1 cellular context compared by ENCODE assay signal in genomic region chr1:24849653-24850295, GRCh38.
A peak's percentile ranks its signal among the peaks of the same experiment; 100 is the strongest.
TF ChIP-seq lines count a peak whose summit lies in the region.

No MANE protein-coding gene starts in this region.

TF ChIP-seq in HepG2, 621 proteins besides CTCF, POLR2A, EP300 and RAD21 (continued from another document):
- TF ChIP-seq PATZ1 (CRISPR knock-in tag; IDR thresholded peaks at IDR 0.05) (0 out of 2 replicates have a peak, but pooled peaks have one; percentile 32), KMT2B (CRISPR knock-in tag; IDR thresholded peaks at IDR 0.05) (no peak), ZBTB38 (CRISPR knock-in tag; IDR thresholded peaks at IDR 0.05) (0 out of 2 replicates have a peak, but pooled peaks have one; percentile 24), ZNF354B (CRISPR knock-in tag; IDR thresholded peaks at IDR 0.05) (no peak), HOXA9 (CRISPR knock-in tag; IDR thresholded peaks at IDR 0.05; ENCODE audit: borderline replicate concordance) (no peak), DBP (CRISPR knock-in tag; IDR thresholded peaks at IDR 0.05; ENCODE audit: not compliant biosample characterization) (no peak), PCBP1 (IDR thresholded peaks at IDR 0.05; ENCODE audit: borderline replicate concordance, low read depth, low read length) (no peak), SOX13 (IDR thresholded peaks at IDR 0.05) (no peak), SOX13 (CRISPR knock-in tag; conservative IDR thresholded peaks at IDR 0.05 in 1 of 2, IDR thresholded peaks at IDR 0.05 in 1 of 2) (no peak), KDM2A (CRISPR knock-in tag; IDR thresholded peaks at IDR 0.05; ENCODE audit: borderline replicate concordance, low read depth) (peak; percentile 44; the same call in 1 of the 2 replicates), RBM39 (IDR thresholded peaks at IDR 0.05; ENCODE audit: low read depth, low read length, poor library complexity, severe bottlenecking) (no peak), SRSF4 (IDR thresholded peaks at IDR 0.05; ENCODE audit: low read depth, low read length, poor library complexity, severe bottlenecking) (no peak), SMARCC2 (IDR thresholded peaks at IDR 0.05) (no peak), HBP1 (CRISPR knock-in tag; IDR thresholded peaks at IDR 0.05; ENCODE audit: low read depth) (no peak), PPARG (CRISPR knock-in tag; conservative IDR thresholded peaks at IDR 0.05) (no peak), GZF1 (CRISPR knock-in tag; IDR thresholded peaks at IDR 0.05) (no peak)
